ENCODE assay signal across 8 cellular contexts in the genomic region with DNA sequence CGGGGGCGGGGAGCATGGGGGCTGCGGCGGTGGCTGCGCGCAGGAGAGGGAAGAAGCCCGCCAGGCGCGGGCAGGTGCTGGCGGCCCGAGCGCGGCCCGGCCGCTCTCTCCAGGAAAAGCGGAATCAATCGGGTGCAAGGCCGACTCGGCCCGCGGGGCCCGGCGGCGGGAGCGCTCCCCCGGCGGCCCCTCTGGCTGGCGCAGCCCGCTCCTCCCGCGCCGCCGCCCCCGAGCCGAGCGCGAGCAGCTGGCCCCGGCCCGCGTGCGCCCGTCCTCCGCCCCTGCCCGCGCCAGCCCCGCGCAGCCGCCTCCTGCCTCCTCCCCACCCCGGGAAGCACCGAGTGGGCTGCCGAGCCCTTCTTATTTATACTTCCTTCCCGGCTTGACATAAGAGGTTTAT. TPM values are rescaled to one million over a fixed set of nuclear protein-coding genes. Genes with fewer than 3 reads are reported as not detected.
A peak's percentile ranks its signal among the peaks of the same experiment; 100 is the strongest.
DNase-seq lines count a peak whose midpoint lies in the region; ATAC-seq and TF ChIP-seq lines count a peak whose summit lies in the region.

A gene with protein sequence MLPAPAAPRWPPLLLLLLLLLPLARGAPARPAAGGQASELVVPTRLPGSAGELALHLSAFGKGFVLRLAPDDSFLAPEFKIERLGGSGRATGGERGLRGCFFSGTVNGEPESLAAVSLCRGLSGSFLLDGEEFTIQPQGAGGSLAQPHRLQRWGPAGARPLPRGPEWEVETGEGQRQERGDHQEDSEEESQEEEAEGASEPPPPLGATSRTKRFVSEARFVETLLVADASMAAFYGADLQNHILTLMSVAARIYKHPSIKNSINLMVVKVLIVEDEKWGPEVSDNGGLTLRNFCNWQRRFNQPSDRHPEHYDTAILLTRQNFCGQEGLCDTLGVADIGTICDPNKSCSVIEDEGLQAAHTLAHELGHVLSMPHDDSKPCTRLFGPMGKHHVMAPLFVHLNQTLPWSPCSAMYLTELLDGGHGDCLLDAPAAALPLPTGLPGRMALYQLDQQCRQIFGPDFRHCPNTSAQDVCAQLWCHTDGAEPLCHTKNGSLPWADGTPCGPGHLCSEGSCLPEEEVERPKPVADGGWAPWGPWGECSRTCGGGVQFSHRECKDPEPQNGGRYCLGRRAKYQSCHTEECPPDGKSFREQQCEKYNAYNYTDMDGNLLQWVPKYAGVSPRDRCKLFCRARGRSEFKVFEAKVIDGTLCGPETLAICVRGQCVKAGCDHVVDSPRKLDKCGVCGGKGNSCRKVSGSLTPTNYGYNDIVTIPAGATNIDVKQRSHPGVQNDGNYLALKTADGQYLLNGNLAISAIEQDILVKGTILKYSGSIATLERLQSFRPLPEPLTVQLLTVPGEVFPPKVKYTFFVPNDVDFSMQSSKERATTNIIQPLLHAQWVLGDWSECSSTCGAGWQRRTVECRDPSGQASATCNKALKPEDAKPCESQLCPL (minus strand): TSS at position 339 of the 400 bp plus-strand sequence. CDS start 323 bp downstream, at position 16.

- peak within 1 kb of the TSS; percentile 91 for H2AFZ ChIP-seq in neuronal stem cell (ENCODE audit: low read length)

- H3K4me1 ChIP-seq in esophagus (ENCODE audit: control insufficient read depth in 2 of 2, insufficient read depth in 2 of 2, low read length in 1 of 2) = peaks cover 0 to 8% of the 10 kb centered on the region in 2 donors
- H3K4me1 ChIP-seq in neuronal stem cell (ENCODE audit: control insufficient read depth in 2 of 2, insufficient read depth in 1 of 2, low read depth in 1 of 2, low read length in 2 of 2) = peaks cover 0 to 2% of the 10 kb centered on the region in 2 donors

- 1 to 2% methylated on average over 38 to 52 of the region's 52 CpGs for WGBS in esophagus, 2 donors
- WGBS in neuronal stem cell (ENCODE audit: extremely low coverage in 2 of 2, insufficient read length in 2 of 2, insufficient replicate concordance in 1 of 2), 2 donors = no CpG with 5 or more reads among the region's 52 CpGs

- H3K36me3 Mint-ChIP-seq in CD4-positive, alpha-beta T cell (ENCODE audit: low read depth) = no peaks in the 10 kb centered on the region

- H3K9ac ChIP-seq in neuronal stem cell (ENCODE audit: low read depth, low read length, poor library complexity) = peak within 1 kb of the TSS; percentile 63

- intact Hi-C loops in CD4-positive, alpha-beta T cell (cut with DNase I, micrococcal nuclease) = no loop called here

- peak within 1 kb of the TSS; percentile 32 for H2BK12ac ChIP-seq in neuronal stem cell (ENCODE audit: low read length)

- peak within 1 kb of the TSS; percentile 75 for H3K23ac ChIP-seq in neuronal stem cell (ENCODE audit: low read depth, low read length, poor library complexity)

- H3K4me1 Mint-ChIP-seq in CD4-positive, alpha-beta T cell (ENCODE audit: low read depth) = peaks cover 7% of the 10 kb centered on the region

- H2BK15ac ChIP-seq in neuronal stem cell (ENCODE audit: low read length) = no peak within 1 kb of the TSS

- POLR2A ChIA-PET in CD4-positive, alpha-beta T cell (lab: Charles Lee) = no interaction called here

- no peak for DNase-seq in CD4-positive, alpha-beta T cell
- DNase-seq in NCI-H2171 (lab: John Stamatoyannopoulos, UW) = peak; percentile 8
- no peak for DNase-seq in neuronal stem cell (ENCODE audit: low spot score)
- no peak for DNase-seq in HUDEP-2 (lab: John Stamatoyannopoulos, UW; ENCODE audit: unreplicated experiment in 76 of 76)
- no peak for DNase-seq in medulla oblongata (ENCODE audit: extremely low spot score)
- DNase-seq in hepatic stellate cell (ENCODE audit: low spot score) = no peak

- ATAC-seq in CD4-positive, alpha-beta T cell (ENCODE audit: poor library complexity) = no peak
- no peak for ATAC-seq in HG03280 (IDR thresholded peaks at IDR 0.05; ENCODE audit: unreplicated experiment)

- H3K27ac ChIP-seq in CD4-positive, alpha-beta T cell (ENCODE audit: low read depth, low read length) = no peak within 1 kb of the TSS
- H3K27ac ChIP-seq in esophagus (ENCODE audit: low read depth in 2 of 2, low read length in 1 of 2) (peak within 1 kb of the TSS in 1 of 2 donors; percentile 5), neuronal stem cell (replicated peaks; ENCODE audit: low read length) (no peak within 1 kb of the TSS)

- H4K91ac ChIP-seq in neuronal stem cell (ENCODE audit: low read depth, low read length, poor library complexity) = no peak within 1 kb of the TSS

- peaks cover 55% of the 10 kb centered on the region for H3K27me3 ChIP-seq in CD4-positive, alpha-beta T cell (ENCODE audit: control insufficient read depth, insufficient read depth, low read length)
- H3K27me3 ChIP-seq in esophagus (ENCODE audit: control insufficient read depth in 1 of 2, insufficient read depth in 2 of 2, low read length in 2 of 2) = peaks cover 0 to 6% of the 10 kb centered on the region in 2 donors
- H3K27me3 ChIP-seq in neuronal stem cell (ENCODE audit: control insufficient read depth in 3 of 3, insufficient read depth in 3 of 3, low read depth in 1 of 3, low read length in 3 of 3) = peaks cover 8 to 81% (median 48%) of the 10 kb centered on the region in 3 experiments

- peak within 1 kb of the TSS; percentile 85 for H3K18ac ChIP-seq in neuronal stem cell (ENCODE audit: low read length)

- no peaks in the 10 kb centered on the region for H3K9me3 Mint-ChIP-seq in CD4-positive, alpha-beta T cell

- no peaks in the 10 kb centered on the region for H3K79me1 ChIP-seq in neuronal stem cell (ENCODE audit: low read depth, low read length)

- H3K27ac Mint-ChIP-seq in CD4-positive, alpha-beta T cell = no peak within 1 kb of the TSS

- TF ChIP-seq CTCF in CD4-positive, alpha-beta T cell (IDR thresholded peaks at IDR 0.05) = no peak

- no peak within 1 kb of the TSS for H4K8ac ChIP-seq in neuronal stem cell (ENCODE audit: low read depth, low read length)

- H3K9me3 ChIP-seq in CD4-positive, alpha-beta T cell (ENCODE audit: control insufficient read depth, low read length) = no peaks in the 10 kb centered on the region
- no peaks in the 10 kb centered on the region for H3K9me3 ChIP-seq in esophagus (ENCODE audit: control insufficient read depth in 2 of 2, insufficient read depth in 1 of 2, low read depth in 1 of 2, low read length in 1 of 2)
- H3K9me3 ChIP-seq in neuronal stem cell (replicated peaks in 1 of 2; ENCODE audit: control insufficient read depth in 2 of 2, insufficient read depth in 1 of 2, low read depth in 1 of 2, low read length in 2 of 2) = no peaks in the 10 kb centered on the region

- H3K14ac ChIP-seq in neuronal stem cell (ENCODE audit: low read length) = peak within 1 kb of the TSS; percentile 65

- H3K36me3 ChIP-seq in esophagus (ENCODE audit: control insufficient read depth in 2 of 2, insufficient read depth in 2 of 2, low read length in 1 of 2) (no peaks in the 10 kb centered on the region), neuronal stem cell (replicated peaks in 1 of 2; ENCODE audit: control insufficient read depth in 2 of 2, insufficient read depth in 2 of 2, low read length in 2 of 2) (no peaks in the 10 kb centered on the region)

- no peak within 1 kb of the TSS for H2AK5ac ChIP-seq in neuronal stem cell (ENCODE audit: low read depth, low read length)

- H3K4me3 ChIP-seq in esophagus (ENCODE audit: low read depth in 1 of 2, low read length in 2 of 2) (peak within 1 kb of the TSS; percentile 29 to 32), neuronal stem cell (ENCODE audit: low read length in 2 of 2) (peak within 1 kb of the TSS; percentile 27 to 74)

- H2BK5ac ChIP-seq in neuronal stem cell (ENCODE audit: low read length) = no peak within 1 kb of the TSS

- no peak within 1 kb of the TSS for H3K4ac ChIP-seq in neuronal stem cell (ENCODE audit: low read length)

- H2BK120ac ChIP-seq in neuronal stem cell (ENCODE audit: low read depth, low read length) = peak within 1 kb of the TSS; percentile 22

- CTCF ChIA-PET in CD4-positive, alpha-beta T cell (lab: Charles Lee) = no interaction called here

- peaks cover 64% of the 10 kb centered on the region for H3K27me3 Mint-ChIP-seq in CD4-positive, alpha-beta T cell

- peak within 1 kb of the TSS; percentile 96 for H3K4me2 ChIP-seq in neuronal stem cell (ENCODE audit: insufficient read depth, low read length, poor library complexity, severe bottlenecking)

- H3K4me3 Mint-ChIP-seq in CD4-positive, alpha-beta T cell = peak within 1 kb of the TSS; percentile 30

RNA-seq across cellular contexts. Expression of the gene that starts here (rescaled TPM):
- total RNA-seq in CD4-positive, alpha-beta T cell = not detected
- 1 to 10 TPM; 2.2 to 3.1 TPM for polyA plus RNA-seq in esophagus
- polyA plus RNA-seq in neuronal stem cell (2013, experiment 1 of 2) = 0.13 TPM
- 0.10 TPM for polyA plus RNA-seq in neuronal stem cell (2013, experiment 2 of 2)
